Comparison of ENCODE assay signal across 8 cellular contexts in genomic region chr5:168528521-168529360, GRCh38. TPM values are rescaled to one million over a fixed set of nuclear protein-coding genes. Genes with fewer than 3 reads are reported as not detected.
DNase-seq lines count a peak whose midpoint lies in the region; ATAC-seq and TF ChIP-seq lines count a peak whose summit lies in the region.

Gene FBLL1, plus strand, starts transcription at chr5:168529305. Its CDS starts 200 bp downstream, at chr5:168529505.

- ATAC-seq in T-helper 17 cell, result no peak

- TF ChIP-seq POLR2A in lower leg skin (IDR thresholded peaks at IDR 0.05), result no peak

- intact Hi-C loops in lower leg skin (cut with DNase I; ENCODE audit: low total_unique reads), result no loop called here

- peak; percentile 12 for DNase-seq in activated T-cell treated with anti-CD3 and anti-CD28 coated beads for 1 hour (ENCODE audit: low read depth)
- DNase-seq in activated T-cell treated with anti-CD3 and anti-CD28 coated beads, Interleukin-2, amount 50 U/mL, for 1 hour, result no peak
- no peak for DNase-seq in T-helper 17 cell
- peak; percentile 78 for DNase-seq in ecto neural progenitor cell (ENCODE audit: low spot score)
- DNase-seq in myocyte (ENCODE audit: low read depth), result peak; percentile 43
- DNase-seq in type B pancreatic cell (ENCODE audit: extremely low spot score, unreplicated experiment), result no peak
- DNase-seq in SKM-1 treated with dmso at 0.1 percent for 144 hours (lab: John Stamatoyannopoulos, UW; ENCODE audit: unreplicated experiment), result no peak
- DNase-seq in lower leg skin (ENCODE audit: low spot score in 2 of 2), result no peak

- no peaks in the 10 kb centered on the region for H3K9me3 ChIP-seq in T-helper 17 cell (ENCODE audit: control insufficient read depth, low read length, poor library complexity, severe bottlenecking)

- H3K27ac Mint-ChIP-seq in T-helper 17 cell (no peak within 1 kb of the TSS), type B pancreatic cell (peak within 1 kb of the TSS; percentile 57)

- H3K27me3 Mint-ChIP-seq in T-helper 17 cell (peaks cover 39% of the 10 kb centered on the region), type B pancreatic cell (peaks cover 40% of the 10 kb centered on the region)

- H3K4me1 Mint-ChIP-seq in T-helper 17 cell, result peaks cover 7% of the 10 kb centered on the region
- peaks cover 10% of the 10 kb centered on the region for H3K4me1 Mint-ChIP-seq in type B pancreatic cell (ENCODE audit: unreplicated experiment)

- H3K4me3 Mint-ChIP-seq in T-helper 17 cell, result peak within 1 kb of the TSS; percentile 72
- peak within 1 kb of the TSS; percentile 86 for H3K4me3 Mint-ChIP-seq in type B pancreatic cell

- H3K36me3 Mint-ChIP-seq in T-helper 17 cell (ENCODE audit: low read depth) (peaks cover 5% of the 10 kb centered on the region), type B pancreatic cell (no peaks in the 10 kb centered on the region)

- H3K4me3 ChIP-seq in lower leg skin (ENCODE audit: low read depth, poor library complexity, severe bottlenecking), result no peak within 1 kb of the TSS

- H3K9me3 Mint-ChIP-seq in type B pancreatic cell, result no peaks in the 10 kb centered on the region

- TF ChIP-seq CTCF in type B pancreatic cell (conservative IDR thresholded peaks at IDR 0.05) (no peak), lower leg skin (IDR thresholded peaks at IDR 0.05) (no peak)

- WGBS in lower leg skin, 2 donors, result 18 to 27% methylated on average over 19 to 32 of the region's 36 CpGs

RNA-seq across cellular contexts. Expression of gene FBLL1, which starts in this region (rescaled TPM):
- total RNA-seq in T-helper 17 cell (not detected), myocyte (1.0 and 1.4 TPM in 2 replicates), type B pancreatic cell (ENCODE audit: low replicate concordance) (2.1 and 3.3 TPM in 2 replicates), lower leg skin (under 1 TPM in 3 of 4 donors, not detected in 1; 0.17 to 0.49 (median 0.36) TPM)
- 3.3 TPM for polyA plus RNA-seq in myocyte (2012)

Comparison
In these comparisons a context has a peak if more than half of its experiments do, and no peak if none do; other contexts are left out.
1. DNase-seq: peak in activated T-cell treated with anti-CD3 and anti-CD28 coated beads for 1 hour (single experiment), ecto neural progenitor cell (single experiment) and myocyte (single experiment); none in activated T-cell treated with anti-CD3 and anti-CD28 coated beads, Interleukin-2, amount 50 U/mL, for 1 hour (single experiment), T-helper 17 cell (0 of 3), type B pancreatic cell (single experiment), SKM-1 treated with dmso at 0.1 percent for 144 hours (single experiment) and lower leg skin (0 of 2).